Comparison of ENCODE assay signal across 1 cellular context in genomic region chr3:109081746-109082510, GRCh38.
TF ChIP-seq lines count a peak whose summit lies in the region.

No MANE protein-coding gene starts in this region.

TF ChIP-seq in GM12878, 131 proteins besides CTCF, POLR2A, EP300 and RAD21 (continued from another document):
- TF ChIP-seq NBN (IDR thresholded peaks at IDR 0.05), result peak; percentile 82; the same call in 1 of the 2 replicates
- no peak for TF ChIP-seq MYB (IDR thresholded peaks at IDR 0.05; ENCODE audit: borderline replicate concordance, low read depth, low read length)
- no peak for TF ChIP-seq BRCA1 (IDR thresholded peaks at IDR 0.05; ENCODE audit: low read depth, low read length)
- TF ChIP-seq FOXM1 (IDR thresholded peaks at IDR 0.05; ENCODE audit: low read depth, low read length), result peak; percentile 43; the same call in 1 of the 2 replicates
- no peak for TF ChIP-seq ZNF207 (IDR thresholded peaks at IDR 0.05; ENCODE audit: borderline replicate concordance)
- TF ChIP-seq BCL11A (IDR thresholded peaks at IDR 0.05; ENCODE audit: low read depth, low read length), result peak; percentile 61
- TF ChIP-seq ZSCAN29 (IDR thresholded peaks at IDR 0.05), result no peak
- peak; percentile 95 for TF ChIP-seq IKZF1 (conservative IDR thresholded peaks at IDR 0.05)
- TF ChIP-seq SUPT20H (IDR thresholded peaks at IDR 0.05; ENCODE audit: borderline replicate concordance, control insufficient read depth, low read depth, low read length), result no peak
- no peak for TF ChIP-seq PAX8 (IDR thresholded peaks at IDR 0.05)
- no peak for TF ChIP-seq TCF7 (IDR thresholded peaks at IDR 0.05; ENCODE audit: borderline replicate concordance)
- TF ChIP-seq RAD51 (IDR thresholded peaks at IDR 0.05), result no peak
- TF ChIP-seq, protein P1, sequence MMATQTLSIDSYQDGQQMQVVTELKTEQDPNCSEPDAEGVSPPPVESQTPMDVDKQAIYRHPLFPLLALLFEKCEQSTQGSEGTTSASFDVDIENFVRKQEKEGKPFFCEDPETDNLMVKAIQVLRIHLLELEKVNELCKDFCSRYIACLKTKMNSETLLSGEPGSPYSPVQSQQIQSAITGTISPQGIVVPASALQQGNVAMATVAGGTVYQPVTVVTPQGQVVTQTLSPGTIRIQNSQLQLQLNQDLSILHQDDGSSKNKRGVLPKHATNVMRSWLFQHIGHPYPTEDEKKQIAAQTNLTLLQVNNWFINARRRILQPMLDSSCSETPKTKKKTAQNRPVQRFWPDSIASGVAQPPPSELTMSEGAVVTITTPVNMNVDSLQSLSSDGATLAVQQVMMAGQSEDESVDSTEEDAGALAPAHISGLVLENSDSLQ (IDR thresholded peaks at IDR 0.05), result 0 out of 2 replicates have a peak, but pooled peaks have one; percentile 7
- TF ChIP-seq, protein P2, sequence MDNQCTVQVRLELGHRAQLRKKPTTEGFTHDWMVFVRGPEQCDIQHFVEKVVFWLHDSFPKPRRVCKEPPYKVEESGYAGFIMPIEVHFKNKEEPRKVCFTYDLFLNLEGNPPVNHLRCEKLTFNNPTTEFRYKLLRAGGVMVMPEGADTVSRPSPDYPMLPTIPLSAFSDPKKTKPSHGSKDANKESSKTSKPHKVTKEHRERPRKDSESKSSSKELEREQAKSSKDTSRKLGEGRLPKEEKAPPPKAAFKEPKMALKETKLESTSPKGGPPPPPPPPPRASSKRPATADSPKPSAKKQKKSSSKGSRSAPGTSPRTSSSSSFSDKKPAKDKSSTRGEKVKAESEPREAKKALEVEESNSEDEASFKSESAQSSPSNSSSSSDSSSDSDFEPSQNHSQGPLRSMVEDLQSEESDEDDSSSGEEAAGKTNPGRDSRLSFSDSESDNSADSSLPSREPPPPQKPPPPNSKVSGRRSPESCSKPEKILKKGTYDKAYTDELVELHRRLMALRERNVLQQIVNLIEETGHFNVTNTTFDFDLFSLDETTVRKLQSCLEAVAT (IDR thresholded peaks at IDR 0.05), result no peak; the same call in none of the 2 replicates
- peak; percentile 28 for TF ChIP-seq SP1 (IDR thresholded peaks at IDR 0.05; ENCODE audit: low read depth, low read length)
- TF ChIP-seq, protein P3, sequence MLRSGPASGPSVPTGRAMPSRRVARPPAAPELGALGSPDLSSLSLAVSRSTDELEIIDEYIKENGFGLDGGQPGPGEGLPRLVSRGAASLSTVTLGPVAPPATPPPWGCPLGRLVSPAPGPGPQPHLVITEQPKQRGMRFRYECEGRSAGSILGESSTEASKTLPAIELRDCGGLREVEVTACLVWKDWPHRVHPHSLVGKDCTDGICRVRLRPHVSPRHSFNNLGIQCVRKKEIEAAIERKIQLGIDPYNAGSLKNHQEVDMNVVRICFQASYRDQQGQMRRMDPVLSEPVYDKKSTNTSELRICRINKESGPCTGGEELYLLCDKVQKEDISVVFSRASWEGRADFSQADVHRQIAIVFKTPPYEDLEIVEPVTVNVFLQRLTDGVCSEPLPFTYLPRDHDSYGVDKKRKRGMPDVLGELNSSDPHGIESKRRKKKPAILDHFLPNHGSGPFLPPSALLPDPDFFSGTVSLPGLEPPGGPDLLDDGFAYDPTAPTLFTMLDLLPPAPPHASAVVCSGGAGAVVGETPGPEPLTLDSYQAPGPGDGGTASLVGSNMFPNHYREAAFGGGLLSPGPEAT (IDR thresholded peaks at IDR 0.05; ENCODE audit: low read depth), result peak; percentile 94
